ENCODE assay signal across 8 cellular contexts in the genomic region with DNA sequence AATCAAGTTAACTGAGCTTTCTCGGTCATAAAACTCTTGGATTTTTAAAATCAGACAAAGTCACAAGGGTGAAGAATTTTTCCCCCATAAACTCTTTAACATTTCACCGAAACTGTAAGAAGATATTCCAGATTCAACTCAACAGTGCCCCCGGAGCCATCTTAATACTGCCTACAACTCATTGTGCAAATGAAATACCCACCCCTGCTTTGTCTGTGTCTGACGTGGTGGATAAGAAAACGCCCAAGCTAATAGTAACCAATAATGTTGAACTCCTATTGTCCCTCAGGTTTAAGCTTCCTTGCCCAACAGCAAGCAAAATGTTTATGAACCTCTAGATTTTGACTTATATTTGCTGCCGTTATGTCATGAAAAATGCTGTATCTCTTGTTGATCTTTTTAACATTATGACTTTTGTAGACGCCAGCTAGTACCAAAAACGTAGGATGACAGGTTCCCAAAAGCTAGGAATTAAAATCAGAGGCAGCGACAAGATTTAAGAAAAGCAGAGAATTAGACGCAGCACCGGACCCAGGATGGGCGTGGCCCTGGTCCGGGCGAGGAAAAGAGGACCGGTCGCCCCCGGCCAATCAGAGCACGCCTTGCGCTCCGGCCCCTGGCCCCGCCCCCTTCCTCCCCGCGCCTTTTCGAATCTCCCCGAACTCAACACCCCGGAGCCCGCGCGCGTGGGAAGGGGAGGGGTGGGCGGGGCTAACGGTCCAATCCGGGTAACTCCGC. TPM values are rescaled to one million over a fixed set of nuclear protein-coding genes. Genes with fewer than 3 reads are reported as not detected.
DNase-seq lines count a peak whose midpoint lies in the region; ATAC-seq and FAIRE-seq lines count a peak whose summit lies in the region.

No MANE protein-coding gene starts in this region.

- peak overlapping the region; percentile 91 to 99 (median 94) for H3K4me3 Mint-ChIP-seq in CD4-positive, CD25-positive, alpha-beta regulatory T cell
- H3K4me3 Mint-ChIP-seq in memory B cell: peak overlapping the region; percentile 97

- H3K9me3 Mint-ChIP-seq in CD4-positive, CD25-positive, alpha-beta regulatory T cell: no peaks in the 10 kb centered on the region
- no peaks in the 10 kb centered on the region for H3K9me3 Mint-ChIP-seq in memory B cell

- DNase-seq in CD4-positive, CD25-positive, alpha-beta regulatory T cell: peak; percentile 81 to 96 (median 91)
- DNase-seq in HTR-8/SVneo (ENCODE audit: insufficient read length, low spot score) (peak; percentile 90), memory B cell (ENCODE audit: low spot score in 2 of 2) (peak; percentile 69 to 75)
- peak; percentile 97 for DNase-seq in NK-92 treated with Interleukin-12 subunit alpha and Interleukin-12 subunit beta, amount 100 ng/mL, for 24 hours (lab: John Stamatoyannopoulos, UW)
- peak; percentile 89 to 90 for DNase-seq in activated CD8-positive, alpha-beta memory T cell treated with anti-CD3 and anti-CD28 coated beads for 4 hours (ENCODE audit: low read depth in 2 of 2)
- peak; percentile 82 to 88 (median 85) for DNase-seq in effector memory CD4-positive, alpha-beta T cell
- DNase-seq in stimulated activated CD8-positive, alpha-beta memory T cell treated with anti-CD3 and anti-CD28 coated beads, Interleukin-12 subunit alpha, Interleukin-12 subunit beta, amount 100 ng/mL, for 1 hour (ENCODE audit: low read depth): peak; percentile 89

- FAIRE-seq in HTR-8/SVneo (lab: Jason Lieb, UNC): no peak

- H3K27me3 ChIP-seq in CD4-positive, CD25-positive, alpha-beta regulatory T cell (ENCODE audit: control insufficient read depth, insufficient read depth, low read length): no peaks in the 10 kb centered on the region
- H3K27me3 ChIP-seq in effector memory CD4-positive, alpha-beta T cell (replicated peaks; ENCODE audit: control insufficient read depth, insufficient read depth, low read length, poor library complexity, severe bottlenecking): no peaks in the 10 kb centered on the region

- H3K36me3 ChIP-seq in CD4-positive, CD25-positive, alpha-beta regulatory T cell (ENCODE audit: control insufficient read depth, insufficient read depth, low read length): peaks cover 13% of the 10 kb centered on the region
- no peaks in the 10 kb centered on the region for H3K36me3 ChIP-seq in effector memory CD4-positive, alpha-beta T cell (ENCODE audit: control insufficient read depth, insufficient read depth, low read length)

- peak overlapping the region; percentile 83 for H3K27ac ChIP-seq in CD4-positive, CD25-positive, alpha-beta regulatory T cell (ENCODE audit: insufficient read depth, low read length, poor library complexity, severe bottlenecking)
- H3K27ac ChIP-seq in effector memory CD4-positive, alpha-beta T cell (ENCODE audit: insufficient read depth, low read length, poor library complexity, severe bottlenecking): peak overlapping the region; percentile 56

- H3K4me3 ChIP-seq in CD4-positive, CD25-positive, alpha-beta regulatory T cell (ENCODE audit: low read depth, low read length): peak overlapping the region; percentile 99
- peak overlapping the region; percentile 70 for H3K4me3 ChIP-seq in effector memory CD4-positive, alpha-beta T cell (ENCODE audit: insufficient read depth, low read depth, low read length, poor library complexity, severe bottlenecking)

- peak; percentile 65 to 73 for ATAC-seq in CD4-positive, CD25-positive, alpha-beta regulatory T cell (ENCODE audit: low read depth in 2 of 2)
- ATAC-seq in GM21360 (IDR thresholded peaks at IDR 0.05; ENCODE audit: unreplicated experiment) (peak; percentile 77), memory B cell (ENCODE audit: low read depth) (peak; percentile 67)

- H3K4me1 Mint-ChIP-seq in CD4-positive, CD25-positive, alpha-beta regulatory T cell: peaks cover 12 to 36% (median 25%) of the 10 kb centered on the region in 4 donors
- H3K4me1 Mint-ChIP-seq in memory B cell: peaks cover 14% of the 10 kb centered on the region

- H3K27me3 Mint-ChIP-seq in CD4-positive, CD25-positive, alpha-beta regulatory T cell: peaks cover 7% of the 10 kb centered on the region
- H3K27me3 Mint-ChIP-seq in memory B cell: no peaks in the 10 kb centered on the region

- H3K27ac Mint-ChIP-seq in CD4-positive, CD25-positive, alpha-beta regulatory T cell: peak overlapping the region; percentile 90 to 97 (median 92)
- H3K27ac Mint-ChIP-seq in memory B cell: peak overlapping the region; percentile 91

- H3K4me1 ChIP-seq in CD4-positive, CD25-positive, alpha-beta regulatory T cell (ENCODE audit: control insufficient read depth, insufficient read depth, low read length, poor library complexity, severe bottlenecking): peaks cover 24% of the 10 kb centered on the region
- H3K4me1 ChIP-seq in effector memory CD4-positive, alpha-beta T cell (ENCODE audit: control insufficient read depth, insufficient read depth, low read length, poor library complexity, severe bottlenecking): peaks cover 22% of the 10 kb centered on the region

- H3K9me3 ChIP-seq in CD4-positive, CD25-positive, alpha-beta regulatory T cell (ENCODE audit: control insufficient read depth in 2 of 2, low read length in 2 of 2): no peaks in the 10 kb centered on the region
- no peaks in the 10 kb centered on the region for H3K9me3 ChIP-seq in effector memory CD4-positive, alpha-beta T cell (ENCODE audit: control insufficient read depth, low read length)

- H3K36me3 Mint-ChIP-seq in CD4-positive, CD25-positive, alpha-beta regulatory T cell: peaks cover 17% of the 10 kb centered on the region
- peaks cover 3% of the 10 kb centered on the region for H3K36me3 Mint-ChIP-seq in memory B cell

RNA-seq across cellular contexts. Expression of gene STMN1, which starts 1.1 kb away (rescaled TPM):
- 44.9 TPM for total RNA-seq in CD4-positive, CD25-positive, alpha-beta regulatory T cell
- polyA plus RNA-seq in CD4-positive, CD25-positive, alpha-beta regulatory T cell: 100 to 1,000 TPM; 167 to 242 (median 197) TPM

RNA-seq across cellular contexts. Expression of gene PAQR7, which starts 29.6 kb away (rescaled TPM):
- total RNA-seq in CD4-positive, CD25-positive, alpha-beta regulatory T cell: 1.6 TPM
- polyA plus RNA-seq in CD4-positive, CD25-positive, alpha-beta regulatory T cell: under 1 TPM in 2 of 4 donors, not detected in 2; 0.24 to 0.42 TPM

RNA-seq across cellular contexts. Expression of gene AUNIP, which starts 45.9 kb away (rescaled TPM):
- total RNA-seq in CD4-positive, CD25-positive, alpha-beta regulatory T cell: not detected
- under 1 TPM in 3 of 4 donors, not detected in 1; 0.15 to 0.26 (median 0.20) TPM for polyA plus RNA-seq in CD4-positive, CD25-positive, alpha-beta regulatory T cell

Comparison
In these comparisons a context has a peak if more than half of its experiments do, and no peak if none do; other contexts are left out.
1. Peak in every context shown above with its lines: DNase-seq, ATAC-seq, H3K4me3 ChIP-seq and H3K27ac ChIP-seq.